ENCODE assay signal across 22 cellular contexts in the genomic region with DNA sequence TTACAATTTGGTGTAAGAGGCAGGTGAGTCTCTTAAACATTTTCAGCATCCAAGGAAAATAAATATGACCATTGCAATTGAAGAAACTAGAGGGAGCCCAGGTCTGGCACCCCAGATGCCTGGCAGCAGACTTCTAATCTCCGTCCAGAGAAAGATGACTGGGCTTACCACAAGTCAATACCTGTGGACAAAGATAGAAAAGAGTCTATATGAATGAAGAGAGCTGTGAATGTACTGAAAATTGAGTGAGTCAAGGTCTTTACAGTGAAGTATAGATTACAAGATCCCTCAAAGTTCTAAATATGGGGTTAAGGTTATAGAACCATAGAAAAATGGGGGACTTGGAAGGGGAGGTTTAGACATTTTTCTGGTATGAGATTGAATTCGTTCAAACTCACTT.
"Had no signal": no experiment of that assay in that cellular context is flagged by ENCODE, and none has a peak within 500 bp of the region (broad histone marks: within the 10 kb centered on the region; RNA-seq: fewer than 3 reads in every experiment).

No MANE protein-coding gene starts in this region.

- DNase-seq: dermis blood vessel endothelial cell; effector memory CD4-positive, alpha-beta T cell; foreskin keratinocyte; heart left ventricle; kidney; mesenchymal stem cell; mucosa of descending colon; naive B cell; nephron progenitor cell; nucleus accumbens; stimulated activated CD4-positive, alpha-beta T cell treated with anti-CD3 and anti-CD28 coated beads, Interleukin-12 subunit alpha, Interleukin-12 subunit beta, amount 100 ng/mL, for 4 hours; stimulated activated CD4-positive, alpha-beta T cell treated with anti-CD3 and anti-CD28 coated beads, Interleukin-1b, Interleukin-23, amount 100 ng/mL, for 48 hours; stimulated activated CD4-positive, alpha-beta T cell treated with anti-CD3 and anti-CD28 coated beads, Interleukin-4, amount 100 ng/mL, for 1 hour; stimulated activated CD8-positive, alpha-beta memory T cell treated with anti-CD3 and anti-CD28 coated beads, Interleukin-4, amount 100 ng/mL, for 48 hours; stimulated activated naive CD4-positive, alpha-beta T cell treated with Interleukin-2 at 50 U/mL for 16 hours; upper lobe of left lung had no signal

- H3K4me1 Mint-ChIP-seq: mesothelial cell of epicardium, naive B cell had no signal

- H3K27ac Mint-ChIP-seq: mesothelial cell of epicardium, naive B cell, nephron progenitor cell had no signal

- ATAC-seq: foreskin keratinocyte, gastroesophageal sphincter, heart left ventricle, left lobe of liver, mucosa of descending colon, sciatic nerve had no signal

- H3K36me3 Mint-ChIP-seq: mesothelial cell of epicardium, naive B cell had no signal

- H3K27me3 Mint-ChIP-seq: naive B cell had no signal

- FAIRE-seq: endothelial cell of umbilical vein, kidney, urothelium cell line had no signal

- H3K4me3 Mint-ChIP-seq: mesothelial cell of epicardium, naive B cell, nephron progenitor cell had no signal

- H3K9me3 Mint-ChIP-seq: mesothelial cell of epicardium had no signal
